Comparison of ENCODE assay signal across 27 cellular contexts in the genomic region with DNA sequence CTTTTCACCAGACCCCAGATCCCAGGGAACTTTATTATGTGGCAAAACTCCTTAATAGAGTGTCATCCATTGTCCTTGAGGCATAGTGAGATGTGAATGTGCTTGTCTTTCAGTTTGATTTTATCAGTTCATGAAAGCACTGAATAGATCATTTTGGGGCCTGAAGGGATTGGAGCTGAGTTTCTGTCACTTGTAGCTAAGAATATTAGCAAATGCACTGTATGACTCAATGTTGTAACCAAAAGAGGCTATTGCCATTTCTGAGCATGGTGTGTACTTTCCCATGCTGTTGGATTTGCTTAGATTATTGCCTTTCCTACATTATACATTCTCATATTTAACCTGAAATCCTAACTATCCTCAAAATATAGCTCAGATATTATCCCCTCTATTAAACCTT.
DNase-seq lines count a peak whose midpoint lies in the region; ATAC-seq, FAIRE-seq and TF ChIP-seq lines count a peak whose summit lies in the region.
"Had no signal": no experiment of that assay in that cellular context is flagged by ENCODE, and none has a peak within 500 bp of the region (broad histone marks: within the 10 kb centered on the region; RNA-seq: fewer than 3 reads in every experiment).

No MANE protein-coding gene starts in this region.

- DNase-seq in AG08395 (ENCODE audit: low spot score) (peak; percentile 6), H1 (ENCODE audit: low read depth in 1 of 2, low spot score in 2 of 2) (no peak), anterior cingulate cortex (lab: John Stamatoyannopoulos, UW) (no peak), mucosa of gallbladder (ENCODE audit: low spot score) (no peak), CD1c-positive myeloid dendritic cell (ENCODE audit: extremely low spot score) (no peak)
- no peak for DNase-seq in effector CD4-positive, alpha-beta T cell
- DNase-seq: ACHN; Calu3; CD8-positive, alpha-beta memory T cell; EL; GF-D8; NCI-H1105; NCI-H146; NCI-H2029; NCI-H2171; NCI-H345; NCI-H524; NCI-H774; SJCRH30 had no signal

- no peaks in the 10 kb centered on the region for H3K9me3 ChIP-seq in H1 (ENCODE audit: insufficient read depth in 2 of 2, low read depth in 1 of 2, low read length in 1 of 2)
- H3K9me3 ChIP-seq in iPS-18a (ENCODE audit: control insufficient read depth, low read depth, low read length) = no peaks in the 10 kb centered on the region
- H3K9me3 ChIP-seq: BLaER1 treated with 17β-estradiol and CSF1 and Interleukin-3, amounts not matched to agents 10 nM and 100 nM; HAP-1; SJCRH30 had no signal

- CTCF ChIA-PET in H1 (lab: Charles Lee; ENCODE audit: partially characterized antibody) = interaction anchor here (0.6 to 1.0 kb wide), 4 partner anchors 14 to 178 kb away, joined by 3 read pairs; no protein-coding TSS in a partner anchor

- H3K79me2 ChIP-seq in H1 (ENCODE audit: control insufficient read depth in 1 of 2, insufficient read depth in 2 of 2, low read length in 2 of 2) = peaks cover 0 to 4% of the 10 kb centered on the region in 2 experiments; a peak in 1 of 4 replicates

- H3K27ac ChIP-seq in H1 (ENCODE audit: low read depth, low read length) (no peak overlapping the region), iPS-18a (ENCODE audit: low read length) (peak overlapping the region; percentile 49)
- H3K27ac ChIP-seq: 22Rv1; BLaER1 treated with 17β-estradiol and CSF1 and Interleukin-3, amounts not matched to agents 10 nM and 100 nM; SJCRH30 had no signal

- POLR2A ChIA-PET in H1 (lab: Charles Lee; ENCODE audit: partially characterized antibody) = interaction anchor here (0.8 kb wide), 1 partner anchor 162 kb away, joined by 3 read pairs; no protein-coding TSS in a partner anchor

- TF ChIP-seq RAD21 in H1 (IDR thresholded peaks at IDR 0.05 in 1 of 2, conservative IDR thresholded peaks at IDR 0.05 in 1 of 2; ENCODE audit: low read depth in 2 of 2, low read length in 2 of 2) = no peak

- H3K27me3 ChIP-seq in H1 (replicated peaks in 1 of 4; ENCODE audit: control insufficient read depth in 3 of 4, extremely low read depth in 1 of 4, insufficient read depth in 3 of 4, low read length in 3 of 4) = no peaks in the 10 kb centered on the region
- no peaks in the 10 kb centered on the region for H3K27me3 ChIP-seq in iPS-18a (ENCODE audit: control insufficient read depth, insufficient read depth, low read length)
- H3K27me3 ChIP-seq: BLaER1 treated with 17β-estradiol and CSF1 and Interleukin-3, amounts not matched to agents 10 nM and 100 nM; SJCRH30 had no signal

- TF ChIP-seq POLR2A in H1 (IDR thresholded peaks at IDR 0.05; ENCODE audit: control extremely low read depth in 1 of 2, low read depth in 2 of 2, low read length in 2 of 2) = no peak

- H2BK120ac ChIP-seq in H1 (replicated peaks; ENCODE audit: low read depth, low read length) = peak overlapping the region; percentile 8

- 0 out of 8 replicates have a peak overlapping the region, but pooled peaks of 1 of the 4 experiments have one; percentile 19 for H3K4me3 ChIP-seq in H1 (ENCODE audit: extremely low read depth in 1 of 4, insufficient read depth in 2 of 4, low read depth in 3 of 4, low read length in 4 of 4)
- H3K4me3 ChIP-seq in iPS-18a (ENCODE audit: low read length) = no peak overlapping the region
- H3K4me3 ChIP-seq: BLaER1 treated with 17β-estradiol and CSF1 and Interleukin-3, amounts not matched to agents 10 nM and 100 nM; HAP-1; SJCRH30 had no signal

- no peak overlapping the region for H2BK12ac ChIP-seq in H1 (ENCODE audit: low read depth, low read length)

- no peak overlapping the region; the same call in 1 of the 2 replicates for H2BK5ac ChIP-seq in H1 (ENCODE audit: low read depth, low read length)

- H2BK20ac ChIP-seq in H1 (ENCODE audit: low read length) = no peak overlapping the region

- no peak overlapping the region for H4K5ac ChIP-seq in H1 (ENCODE audit: insufficient read length, low read depth, low read length)

- H3K23me2 ChIP-seq in H1 (ENCODE audit: low read depth, low read length) = no peaks in the 10 kb centered on the region

- H2BK15ac ChIP-seq in H1 (ENCODE audit: low read length) = no peak overlapping the region

- H2AK5ac ChIP-seq in H1 (ENCODE audit: low read depth, low read length) = no peak overlapping the region

- H3K4ac ChIP-seq in H1 (replicated peaks; ENCODE audit: insufficient read length, low read depth, low read length) = no peak overlapping the region

- no peak for TF ChIP-seq CTCF in H1 (IDR thresholded peaks at IDR 0.05; ENCODE audit: control extremely low read depth in 1 of 3, insufficient read depth in 1 of 3, low read depth in 1 of 3, low read length in 3 of 3)

- H3K18ac ChIP-seq in H1 (ENCODE audit: extremely low read depth, low read length) = no peak overlapping the region

- H3K14ac ChIP-seq in H1 (ENCODE audit: insufficient read length) = no peak overlapping the region

- ATAC-seq in HG03520 (IDR thresholded peaks at IDR 0.05; ENCODE audit: unreplicated experiment) = peak; percentile 52

- no peak for FAIRE-seq in H1 (lab: Jason Lieb, UNC)
- FAIRE-seq: GM19239, HTR-8/SVneo, RCC 7860 had no signal

- no peak overlapping the region for H3K56ac ChIP-seq in H1 (replicated peaks; ENCODE audit: insufficient read length, low read depth, low read length)

- no peaks in the 10 kb centered on the region for H4K20me1 ChIP-seq in H1 (replicated peaks in 1 of 2; ENCODE audit: control insufficient read depth in 1 of 2, insufficient read depth in 2 of 2, low read length in 2 of 2)
- H4K20me1 ChIP-seq: BLaER1 treated with 17β-estradiol and CSF1 and Interleukin-3, amounts not matched to agents 10 nM and 100 nM had no signal

- H3K9ac ChIP-seq in H1 (replicated peaks in 1 of 4; ENCODE audit: extremely low read depth in 1 of 4, low read depth in 3 of 4, low read length in 3 of 4) = no peak overlapping the region; a peak in 1 of 7 replicates
- H3K9ac ChIP-seq in iPS-18a (ENCODE audit: low read length) = no peak overlapping the region
- H3K9ac ChIP-seq: BLaER1 treated with 17β-estradiol and CSF1 and Interleukin-3, amounts not matched to agents 10 nM and 100 nM had no signal

- no peak overlapping the region for H4K8ac ChIP-seq in H1 (ENCODE audit: extremely low read depth, insufficient read depth, low read length)

- H2AFZ ChIP-seq in H1 (ENCODE audit: low read length) = no peak overlapping the region

- H4K91ac ChIP-seq in H1 (replicated peaks; ENCODE audit: insufficient read length, low read length) = peak overlapping the region; percentile 14

- no peak overlapping the region for H3K4me2 ChIP-seq in H1 (ENCODE audit: insufficient read depth in 1 of 2, low read depth in 2 of 2, low read length in 2 of 2)
- H3K4me2 ChIP-seq: BLaER1 treated with 17β-estradiol and CSF1 and Interleukin-3, amounts not matched to agents 10 nM and 100 nM had no signal

- H3K36me3 ChIP-seq in H1 (ENCODE audit: control insufficient read depth in 2 of 4, insufficient read depth in 4 of 4, low read length in 3 of 4) (no peaks in the 10 kb centered on the region), iPS-18a (ENCODE audit: control insufficient read depth, low read depth, low read length) (no peaks in the 10 kb centered on the region)
- H3K36me3 ChIP-seq: BLaER1 treated with 17β-estradiol and CSF1 and Interleukin-3, amounts not matched to agents 10 nM and 100 nM; HAP-1; SJCRH30 had no signal

- no peak overlapping the region for H3K23ac ChIP-seq in H1 (ENCODE audit: insufficient read length)

- H3K4me1 ChIP-seq in H1 (replicated peaks in 1 of 4; ENCODE audit: control insufficient read depth in 3 of 4, insufficient read depth in 4 of 4, low read length in 3 of 4) = peaks cover 0 to 10% (median 8%) of the 10 kb centered on the region in 4 experiments; a peak in 3 of 7 replicates
- H3K4me1 ChIP-seq in iPS-18a (ENCODE audit: control insufficient read depth, low read depth, low read length) = peaks cover 22% of the 10 kb centered on the region
- H3K4me1 ChIP-seq: HAP-1, SJCRH30 had no signal

- H3K79me1 ChIP-seq in H1 (ENCODE audit: low read depth, low read length) = no peaks in the 10 kb centered on the region

- TF ChIP-seq EP300 in H1 (IDR thresholded peaks at IDR 0.05; ENCODE audit: borderline replicate concordance in 1 of 2, low read depth in 2 of 2, low read length in 2 of 2) = no peak

TF ChIP-seq in H1, 55 proteins besides CTCF, POLR2A, EP300 and RAD21:
- TF ChIP-seq RBBP5 (IDR thresholded peaks at IDR 0.05; ENCODE audit: borderline replicate concordance, low read depth, low read length) (no peak), SAP30 (IDR thresholded peaks at IDR 0.05; ENCODE audit: insufficient read depth, insufficient replicate concordance, low read length) (no peak), POU5F1 (IDR thresholded peaks at IDR 0.05; ENCODE audit: low read depth, low read length) (no peak), TEAD4 (IDR thresholded peaks at IDR 0.05; ENCODE audit: low read depth, low read length) (no peak), TAF7 (optimal IDR thresholded peaks at IDR 0.05; ENCODE audit: borderline replicate concordance, low read depth, low read length) (no peak), FOSL1 (IDR thresholded peaks at IDR 0.05; ENCODE audit: insufficient read depth, low read depth, low read length) (no peak), CTBP2 (IDR thresholded peaks at IDR 0.05; ENCODE audit: borderline replicate concordance, insufficient read depth, insufficient read length, low read length) (no peak), EGR1 (IDR thresholded peaks at IDR 0.05; ENCODE audit: borderline replicate concordance, low read depth, low read length) (no peak), SIX5 (IDR thresholded peaks at IDR 0.05; ENCODE audit: low read depth, low read length) (no peak), CREB1 (IDR thresholded peaks at IDR 0.05) (no peak), BCL11A (IDR thresholded peaks at IDR 0.05; ENCODE audit: low read depth in 2 of 2, low read length in 2 of 2) (no peak), TBP (IDR thresholded peaks at IDR 0.05; ENCODE audit: low read depth, low read length) (no peak), CBX5 (IDR thresholded peaks at IDR 0.05; ENCODE audit: low read depth, low read length) (no peak)
- TF ChIP-seq, protein P1, sequence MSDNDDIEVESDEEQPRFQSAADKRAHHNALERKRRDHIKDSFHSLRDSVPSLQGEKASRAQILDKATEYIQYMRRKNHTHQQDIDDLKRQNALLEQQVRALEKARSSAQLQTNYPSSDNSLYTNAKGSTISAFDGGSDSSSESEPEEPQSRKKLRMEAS (IDR thresholded peaks at IDR 0.05) = no peak
